In the genomic region with DNA sequence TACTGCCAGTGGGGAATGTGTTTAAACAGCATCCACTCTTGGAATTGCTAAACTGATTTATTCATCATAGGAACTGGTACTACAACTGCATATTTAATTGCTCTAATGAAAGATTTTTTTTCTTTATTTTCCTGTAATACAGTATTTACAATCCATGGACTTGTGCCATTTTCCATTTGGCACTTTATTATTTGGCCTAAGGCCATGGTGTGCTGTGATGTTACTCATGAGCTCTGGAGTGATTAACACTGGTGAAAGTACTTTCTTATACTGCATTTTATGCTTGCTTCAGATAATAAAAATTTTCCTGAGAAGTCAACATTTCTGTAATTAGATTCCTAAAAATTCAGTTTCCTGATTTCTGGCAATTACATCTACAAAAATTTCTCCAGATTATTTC, we compare ENCODE assay signal across 2 cellular contexts.
TF ChIP-seq lines count a peak whose summit lies in the region.

No MANE protein-coding gene starts in this region.

TF ChIP-seq in SK-N-SH, 30 proteins besides CTCF, POLR2A, EP300 and RAD21 (continued from another document):
- TF ChIP-seq, protein P1, sequence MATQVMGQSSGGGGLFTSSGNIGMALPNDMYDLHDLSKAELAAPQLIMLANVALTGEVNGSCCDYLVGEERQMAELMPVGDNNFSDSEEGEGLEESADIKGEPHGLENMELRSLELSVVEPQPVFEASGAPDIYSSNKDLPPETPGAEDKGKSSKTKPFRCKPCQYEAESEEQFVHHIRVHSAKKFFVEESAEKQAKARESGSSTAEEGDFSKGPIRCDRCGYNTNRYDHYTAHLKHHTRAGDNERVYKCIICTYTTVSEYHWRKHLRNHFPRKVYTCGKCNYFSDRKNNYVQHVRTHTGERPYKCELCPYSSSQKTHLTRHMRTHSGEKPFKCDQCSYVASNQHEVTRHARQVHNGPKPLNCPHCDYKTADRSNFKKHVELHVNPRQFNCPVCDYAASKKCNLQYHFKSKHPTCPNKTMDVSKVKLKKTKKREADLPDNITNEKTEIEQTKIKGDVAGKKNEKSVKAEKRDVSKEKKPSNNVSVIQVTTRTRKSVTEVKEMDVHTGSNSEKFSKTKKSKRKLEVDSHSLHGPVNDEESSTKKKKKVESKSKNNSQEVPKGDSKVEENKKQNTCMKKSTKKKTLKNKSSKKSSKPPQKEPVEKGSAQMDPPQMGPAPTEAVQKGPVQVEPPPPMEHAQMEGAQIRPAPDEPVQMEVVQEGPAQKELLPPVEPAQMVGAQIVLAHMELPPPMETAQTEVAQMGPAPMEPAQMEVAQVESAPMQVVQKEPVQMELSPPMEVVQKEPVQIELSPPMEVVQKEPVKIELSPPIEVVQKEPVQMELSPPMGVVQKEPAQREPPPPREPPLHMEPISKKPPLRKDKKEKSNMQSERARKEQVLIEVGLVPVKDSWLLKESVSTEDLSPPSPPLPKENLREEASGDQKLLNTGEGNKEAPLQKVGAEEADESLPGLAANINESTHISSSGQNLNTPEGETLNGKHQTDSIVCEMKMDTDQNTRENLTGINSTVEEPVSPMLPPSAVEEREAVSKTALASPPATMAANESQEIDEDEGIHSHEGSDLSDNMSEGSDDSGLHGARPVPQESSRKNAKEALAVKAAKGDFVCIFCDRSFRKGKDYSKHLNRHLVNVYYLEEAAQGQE (IDR thresholded peaks at IDR 0.05; ENCODE audit: low read depth, low read length), result no peak

TF ChIP-seq in SK-N-SH treated with all-trans-retinoic acid at 6 μM for 48 hours, 23 proteins besides CTCF, POLR2A, EP300 and RAD21 (continued from another document):
- TF ChIP-seq, protein P2, sequence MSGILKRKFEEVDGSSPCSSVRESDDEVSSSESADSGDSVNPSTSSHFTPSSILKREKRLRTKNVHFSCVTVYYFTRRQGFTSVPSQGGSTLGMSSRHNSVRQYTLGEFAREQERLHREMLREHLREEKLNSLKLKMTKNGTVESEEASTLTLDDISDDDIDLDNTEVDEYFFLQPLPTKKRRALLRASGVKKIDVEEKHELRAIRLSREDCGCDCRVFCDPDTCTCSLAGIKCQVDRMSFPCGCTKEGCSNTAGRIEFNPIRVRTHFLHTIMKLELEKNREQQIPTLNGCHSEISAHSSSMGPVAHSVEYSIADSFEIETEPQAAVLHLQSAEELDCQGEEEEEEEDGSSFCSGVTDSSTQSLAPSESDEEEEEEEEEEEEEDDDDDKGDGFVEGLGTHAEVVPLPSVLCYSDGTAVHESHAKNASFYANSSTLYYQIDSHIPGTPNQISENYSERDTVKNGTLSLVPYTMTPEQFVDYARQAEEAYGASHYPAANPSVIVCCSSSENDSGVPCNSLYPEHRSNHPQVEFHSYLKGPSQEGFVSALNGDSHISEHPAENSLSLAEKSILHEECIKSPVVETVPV (CRISPR knock-in tag; IDR thresholded peaks at IDR 0.05), result no peak
